3 cellular contexts compared by ENCODE assay signal in genomic region chr7:156060925-156061324, GRCh38.
TF ChIP-seq lines count a peak whose summit lies in the region.

No MANE protein-coding gene starts in this region.

TF ChIP-seq in GM12891, 5 proteins besides CTCF, POLR2A, EP300 and RAD21 (continued from another document):
- no peak for TF ChIP-seq SPI1 (IDR thresholded peaks at IDR 0.05; ENCODE audit: low read depth, low read length)
- no peak for TF ChIP-seq POLR2AphosphoS5 (IDR thresholded peaks at IDR 0.05; ENCODE audit: low read depth, low read length)
TF ChIP-seq in GM12891: peak in this region for 0.

TF ChIP-seq in K562, 482 proteins besides CTCF, POLR2A, EP300 and RAD21 (continued from another document):
- TF ChIP-seq USF1 (CRISPR knock-in tag; IDR thresholded peaks at IDR 0.05) (peak; percentile 21; the same call in 1 of the 2 replicates), MAX (CRISPR knock-in tag; IDR thresholded peaks at IDR 0.05) (peak; percentile 81), SRF (CRISPR knock-in tag; IDR thresholded peaks at IDR 0.05) (no peak)

TF ChIP-seq in HepG2, 621 proteins besides CTCF, POLR2A, EP300 and RAD21 (continued from another document):
- TF ChIP-seq ZBTB14 (CRISPR knock-in tag; IDR thresholded peaks at IDR 0.05) (no peak), MNT (IDR thresholded peaks at IDR 0.05) (peak; percentile 100), ZNF776 (CRISPR knock-in tag; IDR thresholded peaks at IDR 0.05) (no peak)
